In the genomic region with DNA sequence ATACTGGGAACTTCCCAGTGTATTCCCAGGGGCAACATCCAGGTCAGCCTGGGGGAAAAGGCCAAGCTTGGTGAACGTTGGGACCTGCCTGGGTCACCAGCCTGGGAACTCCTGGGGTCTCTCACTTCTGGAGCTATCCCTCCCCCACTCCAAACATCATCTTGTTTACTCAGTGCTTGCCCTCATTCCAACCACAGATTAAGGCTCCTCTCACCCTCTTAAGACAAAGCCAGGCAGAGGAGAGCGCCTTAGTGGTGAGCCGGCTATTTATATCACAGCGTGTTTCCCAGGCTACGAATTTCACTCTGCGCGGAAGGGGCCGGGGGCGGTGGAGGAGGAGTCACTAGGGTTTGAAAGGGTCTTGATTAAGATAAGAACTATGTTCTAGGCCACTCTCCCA, we compare ENCODE assay signal across 1 cellular context.
A peak's percentile ranks its signal among the peaks of the same experiment; 100 is the strongest.
TF ChIP-seq lines count a peak whose summit lies in the region.

No MANE protein-coding gene starts in this region.

TF ChIP-seq in IMR-90, 13 proteins besides CTCF, POLR2A, EP300 and RAD21 (continued from another document):
- TF ChIP-seq, protein P1, sequence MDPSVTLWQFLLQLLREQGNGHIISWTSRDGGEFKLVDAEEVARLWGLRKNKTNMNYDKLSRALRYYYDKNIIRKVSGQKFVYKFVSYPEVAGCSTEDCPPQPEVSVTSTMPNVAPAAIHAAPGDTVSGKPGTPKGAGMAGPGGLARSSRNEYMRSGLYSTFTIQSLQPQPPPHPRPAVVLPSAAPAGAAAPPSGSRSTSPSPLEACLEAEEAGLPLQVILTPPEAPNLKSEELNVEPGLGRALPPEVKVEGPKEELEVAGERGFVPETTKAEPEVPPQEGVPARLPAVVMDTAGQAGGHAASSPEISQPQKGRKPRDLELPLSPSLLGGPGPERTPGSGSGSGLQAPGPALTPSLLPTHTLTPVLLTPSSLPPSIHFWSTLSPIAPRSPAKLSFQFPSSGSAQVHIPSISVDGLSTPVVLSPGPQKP (IDR thresholded peaks at IDR 0.05; ENCODE audit: borderline replicate concordance, low read depth, low read length), result no peak
- peak; percentile 39; the same call in 1 of the 2 replicates for TF ChIP-seq MAZ (IDR thresholded peaks at IDR 0.05; ENCODE audit: borderline replicate concordance, low read depth, low read length)
- no peak for TF ChIP-seq NFE2L2 (IDR thresholded peaks at IDR 0.05; ENCODE audit: low read depth, low read length)
